31 cellular contexts compared by ENCODE assay signal in the genomic region with DNA sequence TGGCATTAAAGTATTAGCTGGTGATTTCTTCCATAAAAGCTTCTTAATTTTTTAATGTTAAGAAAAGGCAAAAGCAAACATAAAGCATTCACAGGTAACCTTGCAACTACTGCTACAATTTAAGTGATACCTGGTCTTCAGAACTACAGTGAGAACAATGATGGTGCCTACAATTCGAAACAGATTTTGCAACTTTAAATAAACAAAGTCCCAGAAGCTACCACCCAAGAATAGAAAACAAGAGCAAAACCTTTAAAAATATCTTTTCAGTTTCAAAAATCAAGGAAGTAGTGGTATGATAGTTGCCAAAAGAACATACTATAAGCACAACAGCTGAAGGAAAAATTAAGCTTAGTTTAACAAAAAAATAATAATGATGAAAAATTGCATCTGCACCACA. TPM values are rescaled to one million over a fixed set of nuclear protein-coding genes. Genes with fewer than 3 reads are reported as not detected.
DNase-seq lines count a peak whose midpoint lies in the region; ATAC-seq lines count a peak whose summit lies in the region.
"Had no signal": no experiment of that assay in that cellular context is flagged by ENCODE, and none has a peak within 500 bp of the region (broad histone marks: within the 10 kb centered on the region; RNA-seq: fewer than 3 reads in every experiment).

No MANE protein-coding gene starts in this region.

- peak overlapping the region; percentile 46 for H3K27ac Mint-ChIP-seq in activated T-cell treated with anti-CD3 and anti-CD28 coated beads, Interleukin-2, amount 50 U/mL, for 72 hours
- H3K27ac Mint-ChIP-seq in activated T-cell treated with anti-CD3 and anti-CD28 coated beads, Interleukin-2, amount 50 U/mL, for 24 hours: no peak overlapping the region
- H3K27ac Mint-ChIP-seq: activated CD4-positive, alpha-beta T cell treated with anti-CD3 and anti-CD28 coated beads, Interleukin-2, amount 10 ng/mL, durations not matched to agents 24 days and 14 days; CD14-positive monocyte; neural progenitor cell; WTC11 had no signal

- no peaks in the 10 kb centered on the region for H4K20me1 ChIP-seq in Karpas-422 (ENCODE audit: insufficient read depth, low read depth, low read length)

- H3K27ac ChIP-seq in Karpas-422 (ENCODE audit: low read length) (0 out of 2 replicates have a peak overlapping the region, but pooled peaks have one; percentile 9), layer of hippocampus (ENCODE audit: low read depth, low read length) (peak overlapping the region; percentile 14)
- H3K27ac ChIP-seq: heart left ventricle, neural progenitor cell, parathyroid adenoma, RWPE1, SJSA1, skin epidermis had no signal

- no peak for ATAC-seq in activated T-cell treated with anti-CD3 and anti-CD28 coated beads, Interleukin-2, amount 50 U/mL, for 72 hours (replicated peaks in 1 of 2)
- peak; percentile 34 for ATAC-seq in GM21717 (IDR thresholded peaks at IDR 0.05; ENCODE audit: unreplicated experiment)
- ATAC-seq: activated T-cell treated with anti-CD3 and anti-CD28 coated beads, Interleukin-2, amount 50 U/mL, for 4 hours; heart left ventricle; WTC11 had no signal

- no peak for DNase-seq in activated T-cell treated with anti-CD3 and anti-CD28 coated beads, Interleukin-2, amount 50 U/mL, for 72 hours
- no peak for DNase-seq in activated T-cell treated with anti-CD3 and anti-CD28 coated beads, Interleukin-2, amount 50 U/mL, for 24 hours
- DNase-seq in Karpas-422 (no peak), iPS-NIHi7 (ENCODE audit: extremely low spot score) (no peak), NCI-H526 treated with DMSO at 0.1 percent for 48 hours (lab: John Stamatoyannopoulos, UW) (no peak), NCI-H748 (lab: John Stamatoyannopoulos, UW; ENCODE audit: unreplicated experiment) (no peak)
- DNase-seq: 8988T; activated CD4-positive, alpha-beta T cell treated with anti-CD3 and anti-CD28 coated beads, Interleukin-2, amount 10 ng/mL, durations not matched to agents 24 days and 14 days; activated naive CD4-positive, alpha-beta T cell treated with Interleukin-2 at 50 U/mL for 16 hours; activated T-cell treated with anti-CD3 and anti-CD28 coated beads, Interleukin-2, amount 50 U/mL, for 4 hours; Calu3; DMS79; foreskin melanocyte; H7; heart left ventricle; IMR-90; kidney; NCI-H1048; NCI-H1694; NCI-H446; stimulated activated naive CD4-positive, alpha-beta T cell treated with Interleukin-2 at 50 U/mL for 16 hours had no signal

- H3K9me3 ChIP-seq in Karpas-422 (ENCODE audit: low read length): no peaks in the 10 kb centered on the region
- H3K9me3 ChIP-seq: heart left ventricle, SJSA1, suprapubic skin had no signal

- no peak overlapping the region for H2AFZ ChIP-seq in Karpas-422 (ENCODE audit: low read length)
- H2AFZ ChIP-seq: neural progenitor cell, parathyroid adenoma had no signal

- H3K4me2 ChIP-seq in Karpas-422 (ENCODE audit: low read depth, low read length, poor library complexity, severe bottlenecking): no peak overlapping the region
- H3K4me2 ChIP-seq: neural progenitor cell had no signal

- H3K27me3 Mint-ChIP-seq in activated T-cell treated with anti-CD3 and anti-CD28 coated beads, Interleukin-2, amount 50 U/mL, for 72 hours (ENCODE audit: low read depth): no peaks in the 10 kb centered on the region
- H3K27me3 Mint-ChIP-seq in activated T-cell treated with anti-CD3 and anti-CD28 coated beads, Interleukin-2, amount 50 U/mL, for 24 hours: no peaks in the 10 kb centered on the region
- H3K27me3 Mint-ChIP-seq: activated CD4-positive, alpha-beta T cell treated with anti-CD3 and anti-CD28 coated beads, Interleukin-2, amount 10 ng/mL, durations not matched to agents 24 days and 14 days had no signal

- H3K9ac ChIP-seq in Karpas-422 (ENCODE audit: low read length): no peak overlapping the region
- H3K9ac ChIP-seq: neural progenitor cell, parathyroid adenoma had no signal

- H3K79me2 ChIP-seq in Karpas-422 (ENCODE audit: low read length): peaks cover 20% of the 10 kb centered on the region; the same call in 1 of the 2 replicates
- H3K79me2 ChIP-seq: parathyroid adenoma had no signal

- H3K4me3 ChIP-seq in Karpas-422 (ENCODE audit: low read length): no peak overlapping the region
- H3K4me3 ChIP-seq: heart left ventricle, neural progenitor cell, SJSA1, skin epidermis, suprapubic skin had no signal

- H3K27me3 ChIP-seq in Karpas-422 (ENCODE audit: low read length) (no peaks in the 10 kb centered on the region), layer of hippocampus (ENCODE audit: control insufficient read depth, insufficient read depth, low read length) (no peaks in the 10 kb centered on the region)
- H3K27me3 ChIP-seq: heart left ventricle, neural progenitor cell, SJSA1, suprapubic skin had no signal

- no peak overlapping the region for H3K4me3 Mint-ChIP-seq in activated T-cell treated with anti-CD3 and anti-CD28 coated beads, Interleukin-2, amount 50 U/mL, for 72 hours
- no peak overlapping the region for H3K4me3 Mint-ChIP-seq in activated T-cell treated with anti-CD3 and anti-CD28 coated beads, Interleukin-2, amount 50 U/mL, for 24 hours
- H3K4me3 Mint-ChIP-seq: activated CD4-positive, alpha-beta T cell treated with anti-CD3 and anti-CD28 coated beads, Interleukin-2, amount 10 ng/mL, durations not matched to agents 24 days and 14 days; activated T-cell treated with anti-CD3 and anti-CD28 coated beads, Interleukin-2, amount 50 U/mL, for 4 hours; CD14-positive monocyte; neural progenitor cell; WTC11 had no signal

- no peaks in the 10 kb centered on the region for H3K9me3 Mint-ChIP-seq in activated T-cell treated with anti-CD3 and anti-CD28 coated beads, Interleukin-2, amount 50 U/mL, for 72 hours
- no peaks in the 10 kb centered on the region for H3K9me3 Mint-ChIP-seq in activated T-cell treated with anti-CD3 and anti-CD28 coated beads, Interleukin-2, amount 50 U/mL, for 24 hours
- H3K9me3 Mint-ChIP-seq: activated CD4-positive, alpha-beta T cell treated with anti-CD3 and anti-CD28 coated beads, Interleukin-2, amount 10 ng/mL, durations not matched to agents 24 days and 14 days; activated T-cell treated with anti-CD3 and anti-CD28 coated beads, Interleukin-2, amount 50 U/mL, for 4 hours; neural progenitor cell; WTC11 had no signal

- peaks cover 31% of the 10 kb centered on the region for H3K4me1 ChIP-seq in Karpas-422 (ENCODE audit: low read length)
- H3K4me1 ChIP-seq: parathyroid adenoma had no signal

- no peaks in the 10 kb centered on the region for H3K9me2 ChIP-seq in Karpas-422 (replicated peaks; ENCODE audit: insufficient read depth, low read length)

- peaks cover 22% of the 10 kb centered on the region; the same call in 1 of the 2 replicates for H3K36me3 ChIP-seq in Karpas-422 (ENCODE audit: insufficient read depth, low read length)

- peaks cover 3 to 6% of the 10 kb centered on the region in 2 donors for H3K36me3 Mint-ChIP-seq in activated T-cell treated with anti-CD3 and anti-CD28 coated beads, Interleukin-2, amount 50 U/mL, for 72 hours (ENCODE audit: insufficient read depth in 2 of 2)
- peaks cover 61% of the 10 kb centered on the region for H3K36me3 Mint-ChIP-seq in activated T-cell treated with anti-CD3 and anti-CD28 coated beads, Interleukin-2, amount 50 U/mL, for 24 hours (ENCODE audit: low read depth)

- peaks cover 29% of the 10 kb centered on the region for H3K4me1 Mint-ChIP-seq in activated T-cell treated with anti-CD3 and anti-CD28 coated beads, Interleukin-2, amount 50 U/mL, for 72 hours (ENCODE audit: low read depth)
- peaks cover 29% of the 10 kb centered on the region for H3K4me1 Mint-ChIP-seq in activated T-cell treated with anti-CD3 and anti-CD28 coated beads, Interleukin-2, amount 50 U/mL, for 24 hours (ENCODE audit: low read depth)
- H3K4me1 Mint-ChIP-seq: CD14-positive monocyte, neural progenitor cell had no signal

RNA-seq across cellular contexts. Expression of a gene that starts 17.2 kb away (rescaled TPM):
- total RNA-seq in activated T-cell treated with anti-CD3 and anti-CD28 coated beads, Interleukin-2, amount 50 U/mL, for 72 hours: 10 to 100 TPM in 1 of 2 donors, 1 to 10 TPM in 1; 9.4 to 12.5 TPM
- total RNA-seq in Karpas-422 (2014; rRNA removed; shearing (Covaris generic); ENCODE audit: low replicate concordance): 9.8 and 21.3 TPM in 2 replicates

RNA-seq across cellular contexts. Expression of a gene that starts 36.4 kb away (rescaled TPM):
- 10 to 100 TPM; 29.6 to 31.7 TPM for total RNA-seq in activated T-cell treated with anti-CD3 and anti-CD28 coated beads, Interleukin-2, amount 50 U/mL, for 72 hours
- 26.4 and 39.8 TPM in 2 replicates for total RNA-seq in Karpas-422 (2014; rRNA removed; shearing (Covaris generic); ENCODE audit: low replicate concordance)

RNA-seq across cellular contexts. Expression of a gene that starts 36.5 kb away (rescaled TPM):
- total RNA-seq in activated T-cell treated with anti-CD3 and anti-CD28 coated beads, Interleukin-2, amount 50 U/mL, for 72 hours: 10 to 100 TPM; 24.4 to 31.4 TPM
- 54.8 and 62.9 TPM in 2 replicates for total RNA-seq in Karpas-422 (2014; rRNA removed; shearing (Covaris generic); ENCODE audit: low replicate concordance)
